In genomic region chr19:52296400-52296772, GRCh38 we compare ENCODE assay signal across 8 cellular contexts. TPM values are rescaled to one million over a fixed set of nuclear protein-coding genes. Genes with fewer than 3 reads are reported as not detected.
DNase-seq lines count a peak whose midpoint lies in the region; FAIRE-seq lines count a peak whose summit lies in the region.

No MANE protein-coding gene starts in this region.

- DNase-seq in activated CD4-positive, alpha-beta T cell treated with anti-CD3 and anti-CD28 coated beads, Interleukin-2, amount 10 ng/mL, durations not matched to agents 7 days and 5 days = no peak
- DNase-seq in activated CD4-positive, alpha-beta T cell treated with anti-CD3 and anti-CD28 coated beads for 4 hours = no peak
- peak; percentile 31 for DNase-seq in UCSD-AML1 (lab: John Stamatoyannopoulos, UW; ENCODE audit: unreplicated experiment)
- peak; percentile 1 for DNase-seq in globus pallidus (ENCODE audit: low spot score)
- no peak for DNase-seq in skeletal muscle cell (ENCODE audit: low read depth)
- DNase-seq in frontal cortex (ENCODE audit: low spot score in 2 of 2) = no peak
- DNase-seq in stimulated activated CD4-positive, alpha-beta T cell treated with anti-CD3 and anti-CD28 coated beads, Interleukin-15, amount 100 ng/mL, for 24 hours = no peak
- no peak for DNase-seq in NCI-H1092 (lab: John Stamatoyannopoulos, UW)

- peaks cover 18% of the 10 kb centered on the region for H3K4me1 Mint-ChIP-seq in activated CD4-positive, alpha-beta T cell treated with anti-CD3 and anti-CD28 coated beads, Interleukin-2, amount 10 ng/mL, durations not matched to agents 7 days and 5 days

- peaks cover 74% of the 10 kb centered on the region for H3K36me3 Mint-ChIP-seq in activated CD4-positive, alpha-beta T cell treated with anti-CD3 and anti-CD28 coated beads, Interleukin-2, amount 10 ng/mL, durations not matched to agents 7 days and 5 days (ENCODE audit: low read depth)

- peaks cover 38% of the 10 kb centered on the region for H3K9me3 Mint-ChIP-seq in activated CD4-positive, alpha-beta T cell treated with anti-CD3 and anti-CD28 coated beads, Interleukin-2, amount 10 ng/mL, durations not matched to agents 7 days and 5 days

- H3K27me3 Mint-ChIP-seq in activated CD4-positive, alpha-beta T cell treated with anti-CD3 and anti-CD28 coated beads, Interleukin-2, amount 10 ng/mL, durations not matched to agents 7 days and 5 days = no peaks in the 10 kb centered on the region

- peak overlapping the region; percentile 97 for H3K4me3 ChIP-seq in skeletal muscle cell (ENCODE audit: low read depth, low read length)

- no peak for FAIRE-seq in frontal cortex (lab: Jason Lieb, UNC)

- H3K27ac Mint-ChIP-seq in activated CD4-positive, alpha-beta T cell treated with anti-CD3 and anti-CD28 coated beads, Interleukin-2, amount 10 ng/mL, durations not matched to agents 7 days and 5 days = peak overlapping the region; percentile 82

- CTCF ChIA-PET in activated CD4-positive, alpha-beta T cell treated with anti-CD3 and anti-CD28 coated beads, Interleukin-2, amount 10 ng/mL, durations not matched to agents 7 days and 5 days (lab: Charles Lee) = no interaction called here

- POLR2A ChIA-PET in activated CD4-positive, alpha-beta T cell treated with anti-CD3 and anti-CD28 coated beads, Interleukin-2, amount 10 ng/mL, durations not matched to agents 7 days and 5 days (lab: Charles Lee) = no interaction called here

- peak overlapping the region; percentile 80 for H3K4me3 Mint-ChIP-seq in activated CD4-positive, alpha-beta T cell treated with anti-CD3 and anti-CD28 coated beads, Interleukin-2, amount 10 ng/mL, durations not matched to agents 7 days and 5 days

RNA-seq across cellular contexts. Expression of gene ZNF480, which starts 0.6 kb away (rescaled TPM):
- total RNA-seq in activated CD4-positive, alpha-beta T cell treated with anti-CD3 and anti-CD28 coated beads, Interleukin-2, amount 10 ng/mL, durations not matched to agents 7 days and 5 days = 10 to 100 TPM; 17.4 to 18.4 TPM
- total RNA-seq in frontal cortex = 11.4 TPM

RNA-seq across cellular contexts. Expression of gene ZNF766, which starts 27.0 kb away (rescaled TPM):
- 10 to 100 TPM; 23.3 to 24.0 TPM for total RNA-seq in activated CD4-positive, alpha-beta T cell treated with anti-CD3 and anti-CD28 coated beads, Interleukin-2, amount 10 ng/mL, durations not matched to agents 7 days and 5 days
- 19.2 TPM for total RNA-seq in frontal cortex

RNA-seq across cellular contexts. Expression of gene ZNF610, which starts 39.7 kb away (rescaled TPM):
- total RNA-seq in activated CD4-positive, alpha-beta T cell treated with anti-CD3 and anti-CD28 coated beads, Interleukin-2, amount 10 ng/mL, durations not matched to agents 7 days and 5 days = 1 to 10 TPM; 2.1 to 2.8 TPM
- 20.0 TPM for total RNA-seq in frontal cortex

Comparison
In these comparisons a context has a peak if more than half of its experiments do, and no peak if none do; other contexts are left out.
1. DNase-seq: peak in UCSD-AML1 (single experiment) and globus pallidus (single experiment); none in activated CD4-positive, alpha-beta T cell treated with anti-CD3 and anti-CD28 coated beads, Interleukin-2, amount 10 ng/mL, durations not matched to agents 7 days and 5 days (single experiment), activated CD4-positive, alpha-beta T cell treated with anti-CD3 and anti-CD28 coated beads for 4 hours (0 of 2), skeletal muscle cell (single experiment), frontal cortex (0 of 2), stimulated activated CD4-positive, alpha-beta T cell treated with anti-CD3 and anti-CD28 coated beads, Interleukin-15, amount 100 ng/mL, for 24 hours (single experiment) and NCI-H1092 (single experiment).